ENCODE assay signal across 2 cellular contexts in genomic region chr19:4082172-4082571, GRCh38.
A peak's percentile ranks its signal among the peaks of the same experiment; 100 is the strongest.
TF ChIP-seq lines count a peak whose summit lies in the region.

No MANE protein-coding gene starts in this region.

TF ChIP-seq in HepG2, 621 proteins besides CTCF, POLR2A, EP300 and RAD21:
- TF ChIP-seq ZNF333 (CRISPR knock-in tag; IDR thresholded peaks at IDR 0.05; ENCODE audit: borderline replicate concordance) (no peak), ZNF687 (CRISPR knock-in tag; IDR thresholded peaks at IDR 0.05) (peak; percentile 58), IRF1 (CRISPR knock-in tag; IDR thresholded peaks at IDR 0.05; ENCODE audit: low read depth) (no peak), ZNF335 (CRISPR knock-in tag; IDR thresholded peaks at IDR 0.05) (no peak), ZBTB26 (CRISPR knock-in tag; IDR thresholded peaks at IDR 0.05; ENCODE audit: borderline replicate concordance) (peak; percentile 79; the same call in 1 of the 2 replicates), MED8 (CRISPR knock-in tag; IDR thresholded peaks at IDR 0.05; ENCODE audit: insufficient replicate concordance) (no peak), NR2C2 (CRISPR knock-in tag; IDR thresholded peaks at IDR 0.05; ENCODE audit: borderline replicate concordance) (peak; percentile 77), NFKBIZ (CRISPR knock-in tag; IDR thresholded peaks at IDR 0.05) (no peak), MXD3 (CRISPR knock-in tag; IDR thresholded peaks at IDR 0.05) (0 out of 2 replicates have a peak, but pooled peaks have one; percentile 19), NFYC (CRISPR knock-in tag; IDR thresholded peaks at IDR 0.05) (no peak), THAP9 (CRISPR knock-in tag; IDR thresholded peaks at IDR 0.05; ENCODE audit: borderline replicate concordance) (no peak), RELA (CRISPR knock-in tag; IDR thresholded peaks at IDR 0.05) (no peak), NR2F6 (IDR thresholded peaks at IDR 0.05) (peak; percentile 25; the same call in 1 of the 2 replicates), NR2F6 (CRISPR knock-in tag; IDR thresholded peaks at IDR 0.05) (0 out of 2 replicates have a peak, but pooled peaks have one; percentile 42), TGIF2 (CRISPR knock-in tag; IDR thresholded peaks at IDR 0.05) (no peak), FOXM1 (CRISPR knock-in tag; IDR thresholded peaks at IDR 0.05) (no peak), ZMYM3 (CRISPR knock-in tag; IDR thresholded peaks at IDR 0.05) (0 out of 2 replicates have a peak, but pooled peaks have one; percentile 19), NAIF1 (CRISPR knock-in tag; IDR thresholded peaks at IDR 0.05; ENCODE audit: borderline replicate concordance) (no peak), RARA (CRISPR knock-in tag; IDR thresholded peaks at IDR 0.05) (0 out of 2 replicates have a peak, but pooled peaks have one; percentile 11)

TF ChIP-seq in WTC11, 78 proteins besides CTCF, POLR2A, EP300 and RAD21:
- TF ChIP-seq FOXJ3 (CRISPR knock-in tag; IDR thresholded peaks at IDR 0.05; ENCODE audit: borderline replicate concordance), result no peak
- no peak for TF ChIP-seq IRF2 (CRISPR knock-in tag; IDR thresholded peaks at IDR 0.05; ENCODE audit: borderline replicate concordance, low read depth)
- TF ChIP-seq STAT6 (CRISPR knock-in tag; conservative IDR thresholded peaks at IDR 0.05; ENCODE audit: low read depth), result no peak
- no peak for TF ChIP-seq NFYB (CRISPR knock-in tag; conservative IDR thresholded peaks at IDR 0.05; ENCODE audit: low read depth)
- no peak for TF ChIP-seq FOXK1 (CRISPR knock-in tag; IDR thresholded peaks at IDR 0.05)
- TF ChIP-seq ETV6 (CRISPR knock-in tag; IDR thresholded peaks at IDR 0.05), result no peak
- TF ChIP-seq ZNF281 (CRISPR knock-in tag; IDR thresholded peaks at IDR 0.05), result no peak
- TF ChIP-seq ZNF219 (CRISPR knock-in tag; IDR thresholded peaks at IDR 0.05; ENCODE audit: borderline replicate concordance), result no peak
- no peak for TF ChIP-seq CBFB (CRISPR knock-in tag; IDR thresholded peaks at IDR 0.05; ENCODE audit: low read depth)
- no peak for TF ChIP-seq HMGA2 (CRISPR knock-in tag; IDR thresholded peaks at IDR 0.05)
- no peak for TF ChIP-seq ATF1 (CRISPR knock-in tag; IDR thresholded peaks at IDR 0.05)
- no peak for TF ChIP-seq PREB (CRISPR knock-in tag; IDR thresholded peaks at IDR 0.05; ENCODE audit: borderline replicate concordance)
- no peak for TF ChIP-seq ZNF416 (CRISPR knock-in tag; IDR thresholded peaks at IDR 0.05)
- TF ChIP-seq NFATC4 (CRISPR knock-in tag; IDR thresholded peaks at IDR 0.05), result no peak
- TF ChIP-seq EMX1 (CRISPR knock-in tag; IDR thresholded peaks at IDR 0.05), result no peak
